ENCODE assay signal across 8 cellular contexts in genomic region chr20:5674176-5674660, GRCh38.
DNase-seq lines count a peak whose midpoint lies in the region; ATAC-seq and TF ChIP-seq lines count a peak whose summit lies in the region.

No MANE protein-coding gene starts in this region.

- H3K36me3 Mint-ChIP-seq in type B pancreatic cell (no peaks in the 10 kb centered on the region), HFFc6 (ENCODE audit: low read depth) (no peaks in the 10 kb centered on the region)

- peak; percentile 86 for ATAC-seq in GM19438 (IDR thresholded peaks at IDR 0.05; ENCODE audit: low read depth, unreplicated experiment)
- ATAC-seq in HG03354 (IDR thresholded peaks at IDR 0.05; ENCODE audit: poor library complexity, severe bottlenecking, unreplicated experiment): peak; percentile 93
- peak; percentile 75 for ATAC-seq in left lung

- no peaks in the 10 kb centered on the region for H3K27me3 ChIP-seq in left lung

- no peaks in the 10 kb centered on the region for H3K9me3 ChIP-seq in left lung

- intact Hi-C loops in left lung (cut with DNase I): no loop called here

- H3K4me1 ChIP-seq in left lung: peaks cover 0 to 60% of the 10 kb centered on the region in 2 donors

- no peaks in the 10 kb centered on the region for H3K36me3 ChIP-seq in left lung

- H3K4me3 ChIP-seq in left lung: no peak overlapping the region

- peak; percentile 12 for DNase-seq in Daoy (ENCODE audit: low read depth)
- DNase-seq in SKM-1 treated with dmso at 0.1 percent for 144 hours (lab: John Stamatoyannopoulos, UW; ENCODE audit: unreplicated experiment): peak; percentile 86
- DNase-seq in left lung: no peak
- no peak for DNase-seq in type B pancreatic cell (ENCODE audit: extremely low spot score, unreplicated experiment)
- DNase-seq in HFFc6: no peak
- DNase-seq in amygdala (lab: John Stamatoyannopoulos, UW): no peak

- H3K27ac Mint-ChIP-seq in type B pancreatic cell (no peak overlapping the region), HFFc6 (no peak overlapping the region)

- no peaks in the 10 kb centered on the region for H3K4me1 Mint-ChIP-seq in type B pancreatic cell (ENCODE audit: unreplicated experiment)
- no peaks in the 10 kb centered on the region for H3K4me1 Mint-ChIP-seq in HFFc6 (ENCODE audit: low read depth)

- H3K9me3 Mint-ChIP-seq in type B pancreatic cell (no peaks in the 10 kb centered on the region), HFFc6 (no peaks in the 10 kb centered on the region)

- TF ChIP-seq CTCF in left lung (IDR thresholded peaks at IDR 0.05): no peak
- TF ChIP-seq CTCF in type B pancreatic cell (conservative IDR thresholded peaks at IDR 0.05): no peak
- no peak for TF ChIP-seq CTCF in HFFc6 (IDR thresholded peaks at IDR 0.05)

- peak overlapping the region in 1 of 2 donors; percentile 87 for H3K27ac ChIP-seq in left lung

- no peaks in the 10 kb centered on the region for H3K27me3 Mint-ChIP-seq in type B pancreatic cell
- H3K27me3 Mint-ChIP-seq in HFFc6 (ENCODE audit: insufficient read depth): peaks cover 12% of the 10 kb centered on the region

- H3K4me3 Mint-ChIP-seq in type B pancreatic cell (no peak overlapping the region), HFFc6 (no peak overlapping the region)

Comparison
In these comparisons a context has a peak if more than half of its experiments do, and no peak if none do; other contexts are left out.
1. DNase-seq: peak in Daoy (single experiment) and SKM-1 treated with dmso at 0.1 percent for 144 hours (single experiment); none in left lung (0 of 2), type B pancreatic cell (single experiment), HFFc6 (single experiment) and amygdala (0 of 56).
2. Peak in every context shown above with its lines, with median percentiles within 50 percentile points of each other: ATAC-seq.